ENCODE assay signal across 10 cellular contexts in the genomic region with DNA sequence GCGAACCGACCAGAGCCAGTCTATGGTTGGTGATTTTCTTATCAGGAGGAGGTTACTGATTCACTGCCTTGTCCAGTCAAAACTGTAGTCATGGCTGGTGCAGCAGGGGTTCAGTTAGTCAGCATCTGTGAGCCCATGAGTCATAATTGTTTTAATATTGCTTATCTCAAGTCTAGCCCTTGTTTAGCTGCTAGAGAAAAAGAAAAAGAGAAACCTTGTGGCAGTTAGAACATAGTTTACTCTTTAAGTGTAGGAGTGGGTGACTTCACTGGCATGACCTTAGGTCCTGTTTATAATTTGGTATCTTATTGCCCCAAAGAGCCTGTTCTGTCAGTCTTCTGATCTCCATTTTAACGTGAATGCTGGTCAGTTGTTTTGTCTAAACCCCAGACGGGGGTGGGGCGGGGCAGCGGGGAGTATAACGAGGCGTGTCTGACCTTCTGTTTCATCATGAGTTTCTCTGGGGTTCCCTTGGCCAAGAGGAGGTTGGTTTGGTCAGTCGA.
DNase-seq lines count a peak whose midpoint lies in the region; ATAC-seq and TF ChIP-seq lines count a peak whose summit lies in the region.
"Had no signal": no experiment of that assay in that cellular context is flagged by ENCODE, and none has a peak within 500 bp of the region (broad histone marks: within the 10 kb centered on the region; RNA-seq: fewer than 3 reads in every experiment).

No MANE protein-coding gene starts in this region.

- no peaks in the 10 kb centered on the region for H3K9me2 ChIP-seq in hepatocyte (replicated peaks; ENCODE audit: insufficient read depth)

- peak overlapping the region; percentile 56 for H3K27ac ChIP-seq in hepatocyte
- H3K27ac ChIP-seq: parathyroid adenoma had no signal

- no peaks in the 10 kb centered on the region for H3K27me3 ChIP-seq in hepatocyte

- H3K4me2 ChIP-seq in hepatocyte = peak overlapping the region; percentile 44

- no peak overlapping the region for H3K4me3 ChIP-seq in hepatocyte

- no peaks in the 10 kb centered on the region for H3K4me1 ChIP-seq in hepatocyte (ENCODE audit: insufficient read depth)
- H3K4me1 ChIP-seq: parathyroid adenoma had no signal

- TF ChIP-seq CTCF in hepatocyte (IDR thresholded peaks at IDR 0.05; ENCODE audit: poor library complexity) = no peak

- no peaks in the 10 kb centered on the region for H3K36me3 ChIP-seq in hepatocyte (replicated peaks; ENCODE audit: insufficient read depth, low read depth)

- peak; percentile 49 for DNase-seq in COLO829 (ENCODE audit: low spot score)
- DNase-seq in H4 (ENCODE audit: low spot score) = peak; percentile 90
- DNase-seq in SW480 (ENCODE audit: low spot score) = peak; percentile 39
- DNase-seq in hepatocyte (ENCODE audit: low spot score) = peak; percentile 61
- no peak for DNase-seq in amygdala (lab: John Stamatoyannopoulos, UW)
- no peak for DNase-seq in NCI-H2107 treated with DMSO at 0.1 percent for 48 hours (lab: John Stamatoyannopoulos, UW; ENCODE audit: unreplicated experiment)
- no peak for DNase-seq in NCI-H2107 (lab: John Stamatoyannopoulos, UW)
- no peak for DNase-seq in left colon
- DNase-seq: hypothalamus had no signal

- H4K20me1 ChIP-seq in hepatocyte (ENCODE audit: insufficient read depth, poor library complexity, severe bottlenecking) = no peaks in the 10 kb centered on the region

- no peak for ATAC-seq in left colon

- no peaks in the 10 kb centered on the region for H3K79me2 ChIP-seq in hepatocyte
- H3K79me2 ChIP-seq: parathyroid adenoma had no signal

- intact Hi-C loops in left colon (cut with DNase I, micrococcal nuclease) = no loop called here

- no peak overlapping the region for H2AFZ ChIP-seq in hepatocyte
- H2AFZ ChIP-seq: parathyroid adenoma had no signal

- H3K9me3 ChIP-seq in hepatocyte (ENCODE audit: low read depth) = no peaks in the 10 kb centered on the region

- 51% methylated on average over 9 of the region's 9 CpGs for WGBS in hepatocyte (ENCODE audit: low lambda C conversion rate, missing lambda C conversion rate)

Comparison
In these comparisons a context has a peak if more than half of its experiments do, and no peak if none do; other contexts are left out.
1. DNase-seq: peak in COLO829 (single experiment), H4 (single experiment), SW480 (single experiment) and hepatocyte (single experiment); none in amygdala (0 of 56), NCI-H2107 treated with DMSO at 0.1 percent for 48 hours (single experiment), NCI-H2107 (single experiment) and left colon (0 of 2).